8 cellular contexts compared by ENCODE assay signal in the genomic region with DNA sequence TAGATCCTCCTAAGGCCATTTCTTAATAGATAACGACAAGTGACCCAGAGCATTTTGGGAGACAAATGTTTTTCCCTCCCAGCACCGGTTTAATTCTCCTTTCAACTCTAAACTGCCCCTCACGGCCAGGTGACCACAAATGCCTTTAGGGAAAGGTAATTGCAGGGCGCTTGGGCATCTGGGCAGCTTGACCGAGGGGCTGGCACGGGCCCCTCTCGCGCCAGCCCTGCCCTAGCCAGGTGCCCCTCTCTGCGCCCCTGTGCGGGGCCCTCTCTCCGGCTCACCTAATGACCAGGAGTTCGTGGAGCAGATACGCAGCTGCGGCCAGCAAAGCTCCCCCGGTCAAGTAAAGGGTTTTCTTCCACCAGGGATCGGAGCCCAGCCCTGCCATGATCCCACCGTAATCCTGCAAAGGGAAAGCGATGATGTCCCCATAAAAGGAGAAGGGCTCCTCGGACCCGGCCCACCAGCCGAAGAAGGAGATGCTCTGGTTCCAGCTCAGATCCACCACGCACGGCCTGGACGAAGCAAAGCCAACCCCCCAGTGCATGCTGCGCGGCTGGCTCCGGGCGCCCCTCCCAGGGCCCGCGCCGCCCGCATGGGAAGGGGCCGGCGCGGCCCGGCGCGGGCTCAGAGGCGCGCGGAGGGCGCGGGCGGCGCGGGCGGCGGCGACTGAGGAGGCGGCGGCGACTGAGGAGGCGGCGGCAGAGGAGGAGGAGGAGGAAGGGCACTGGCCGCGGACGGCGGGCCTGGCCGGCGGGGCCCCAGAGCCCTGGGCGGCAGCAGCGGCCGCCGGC. TPM values are rescaled to one million over a fixed set of nuclear protein-coding genes. Genes with fewer than 3 reads are reported as not detected.
DNase-seq lines count a peak whose midpoint lies in the region; ATAC-seq lines count a peak whose summit lies in the region.

No MANE protein-coding gene starts in this region.

- H3K9ac ChIP-seq in iPS-15b (ENCODE audit: low read depth, low read length) = peak overlapping the region; percentile 56

- intact Hi-C loops in activated T-helper 2 cell treated with anti-CD3 and anti-CD28 coated beads, Interferon-gamma antibody, Interleukin-2, Interleukin-4, amounts not matched to agents 10 μg/mL and 5 μg/mL and 100 μg/mL, durations not matched to agents 14 hours and 24 hours and 36 hours (cut with micrococcal nuclease) = loop anchor here (5.0 to 10.0 kb wide), 2 partner anchors 43 to 504 kb away; partner anchors contain the start of gene COQ3

- H3K9me3 ChIP-seq in iPS-15b (ENCODE audit: control insufficient read depth, insufficient read depth, low read length) = no peaks in the 10 kb centered on the region

- H3K4me3 Mint-ChIP-seq in activated T-helper 2 cell treated with anti-CD3 and anti-CD28 coated beads, Interferon-gamma antibody, Interleukin-2, Interleukin-4, amounts not matched to agents 10 μg/mL and 5 μg/mL and 100 μg/mL, durations not matched to agents 14 hours and 24 hours and 36 hours (ENCODE audit: low read depth) = peak overlapping the region; percentile 30
- peak overlapping the region in 1 of 2 donors; percentile 49 for H3K4me3 Mint-ChIP-seq in stimulated activated naive B cell treated with anti-CD40 and anti-IgM and Interleukin-4, amounts not matched to agents 10 μg/mL and 1 μg/mL and 100 μg/mL, for 72 hours

- H3K4me1 Mint-ChIP-seq in activated T-helper 2 cell treated with anti-CD3 and anti-CD28 coated beads, Interferon-gamma antibody, Interleukin-2, Interleukin-4, amounts not matched to agents 10 μg/mL and 5 μg/mL and 100 μg/mL, durations not matched to agents 14 hours and 24 hours and 36 hours (ENCODE audit: low read depth) = peaks cover 11% of the 10 kb centered on the region
- H3K4me1 Mint-ChIP-seq in stimulated activated naive B cell treated with anti-CD40 and anti-IgM and Interleukin-4, amounts not matched to agents 10 μg/mL and 1 μg/mL and 100 μg/mL, for 72 hours = peaks cover 0 to 3% of the 10 kb centered on the region in 2 donors

- H3K36me3 ChIP-seq in iPS-15b (ENCODE audit: control insufficient read depth, insufficient read depth, low read length) = no peaks in the 10 kb centered on the region

- H3K9me3 Mint-ChIP-seq in activated T-helper 2 cell treated with anti-CD3 and anti-CD28 coated beads, Interferon-gamma antibody, Interleukin-2, Interleukin-4, amounts not matched to agents 10 μg/mL and 5 μg/mL and 100 μg/mL, durations not matched to agents 14 hours and 24 hours and 36 hours = no peaks in the 10 kb centered on the region
- H3K9me3 Mint-ChIP-seq in stimulated activated naive B cell treated with anti-CD40 and anti-IgM and Interleukin-4, amounts not matched to agents 10 μg/mL and 1 μg/mL and 100 μg/mL, for 72 hours = no peaks in the 10 kb centered on the region

- ATAC-seq in HG03135 (IDR thresholded peaks at IDR 0.05; ENCODE audit: unreplicated experiment) (peak; percentile 33), HG02588 (IDR thresholded peaks at IDR 0.05; ENCODE audit: unreplicated experiment) (no peak)
- ATAC-seq in stimulated activated naive B cell treated with anti-CD40 and anti-IgM and Interleukin-4, amounts not matched to agents 10 μg/mL and 1 μg/mL and 100 μg/mL, for 72 hours (replicated peaks) = peak; percentile 33 to 36

- peaks cover 12% of the 10 kb centered on the region for H3K4me1 ChIP-seq in iPS-15b (ENCODE audit: control insufficient read depth, insufficient read depth, low read length)

- H3K27me3 Mint-ChIP-seq in activated T-helper 2 cell treated with anti-CD3 and anti-CD28 coated beads, Interferon-gamma antibody, Interleukin-2, Interleukin-4, amounts not matched to agents 10 μg/mL and 5 μg/mL and 100 μg/mL, durations not matched to agents 14 hours and 24 hours and 36 hours (ENCODE audit: low read depth) = peaks cover 66% of the 10 kb centered on the region
- H3K27me3 Mint-ChIP-seq in stimulated activated naive B cell treated with anti-CD40 and anti-IgM and Interleukin-4, amounts not matched to agents 10 μg/mL and 1 μg/mL and 100 μg/mL, for 72 hours = peaks cover 45 to 62% of the 10 kb centered on the region in 2 donors

- no peaks in the 10 kb centered on the region for H3K27me3 ChIP-seq in iPS-15b (ENCODE audit: control insufficient read depth, insufficient read depth, low read length)

- DNase-seq in NCI-H2081 (lab: John Stamatoyannopoulos, UW) (peak; percentile 21 to 27), NCI-H2081 treated with DMSO at 0.1 percent for 48 hours (lab: John Stamatoyannopoulos, UW) (no peak), NCI-H1092 (lab: John Stamatoyannopoulos, UW) (no peak)
- no peak for DNase-seq in activated T-helper 2 cell treated with anti-CD3 and anti-CD28 coated beads, Interferon-gamma antibody, Interleukin-2, Interleukin-4, amounts not matched to agents 10 μg/mL and 5 μg/mL and 100 μg/mL, durations not matched to agents 14 hours and 24 hours and 36 hours (ENCODE audit: low spot score)
- DNase-seq in stimulated activated naive B cell treated with anti-CD40 and anti-IgM and Interleukin-4, amounts not matched to agents 10 μg/mL and 1 μg/mL and 100 μg/mL, for 72 hours = no peak

- H3K36me3 Mint-ChIP-seq in activated T-helper 2 cell treated with anti-CD3 and anti-CD28 coated beads, Interferon-gamma antibody, Interleukin-2, Interleukin-4, amounts not matched to agents 10 μg/mL and 5 μg/mL and 100 μg/mL, durations not matched to agents 14 hours and 24 hours and 36 hours (ENCODE audit: low read depth) = no peaks in the 10 kb centered on the region
- H3K36me3 Mint-ChIP-seq in stimulated activated naive B cell treated with anti-CD40 and anti-IgM and Interleukin-4, amounts not matched to agents 10 μg/mL and 1 μg/mL and 100 μg/mL, for 72 hours = no peaks in the 10 kb centered on the region

- peak overlapping the region; percentile 76 for H3K4me3 ChIP-seq in iPS-15b (ENCODE audit: low read depth, low read length)

- no peak overlapping the region for H3K27ac Mint-ChIP-seq in activated T-helper 2 cell treated with anti-CD3 and anti-CD28 coated beads, Interferon-gamma antibody, Interleukin-2, Interleukin-4, amounts not matched to agents 10 μg/mL and 5 μg/mL and 100 μg/mL, durations not matched to agents 14 hours and 24 hours and 36 hours
- no peak overlapping the region for H3K27ac Mint-ChIP-seq in stimulated activated naive B cell treated with anti-CD40 and anti-IgM and Interleukin-4, amounts not matched to agents 10 μg/mL and 1 μg/mL and 100 μg/mL, for 72 hours

RNA-seq across cellular contexts. Expression of gene FAXC, which starts 0.5 kb away (rescaled TPM):
- 0.25 TPM in 1 of 2 replicates, not detected in the other for total RNA-seq in activated T-helper 2 cell treated with anti-CD3 and anti-CD28 coated beads, Interferon-gamma antibody, Interleukin-2, Interleukin-4, amounts not matched to agents 10 μg/mL and 5 μg/mL and 100 μg/mL, durations not matched to agents 14 hours and 24 hours and 36 hours

RNA-seq across cellular contexts. Expression of gene COQ3, which starts 45.0 kb away (rescaled TPM):
- 12.9 and 13.7 TPM in 2 replicates for total RNA-seq in activated T-helper 2 cell treated with anti-CD3 and anti-CD28 coated beads, Interferon-gamma antibody, Interleukin-2, Interleukin-4, amounts not matched to agents 10 μg/mL and 5 μg/mL and 100 μg/mL, durations not matched to agents 14 hours and 24 hours and 36 hours

Comparison
In these comparisons a context has a peak if more than half of its experiments do, and no peak if none do; other contexts are left out.
1. DNase-seq: peak in NCI-H2081 (2 of 2); none in NCI-H2081 treated with DMSO at 0.1 percent for 48 hours (single experiment), activated T-helper 2 cell treated with anti-CD3 and anti-CD28 coated beads, Interferon-gamma antibody, Interleukin-2, Interleukin-4, amounts not matched to agents 10 μg/mL and 5 μg/mL and 100 μg/mL, durations not matched to agents 14 hours and 24 hours and 36 hours (single experiment), stimulated activated naive B cell treated with anti-CD40 and anti-IgM and Interleukin-4, amounts not matched to agents 10 μg/mL and 1 μg/mL and 100 μg/mL, for 72 hours (single experiment) and NCI-H1092 (single experiment).